8 cellular contexts compared by ENCODE assay signal in the genomic region with DNA sequence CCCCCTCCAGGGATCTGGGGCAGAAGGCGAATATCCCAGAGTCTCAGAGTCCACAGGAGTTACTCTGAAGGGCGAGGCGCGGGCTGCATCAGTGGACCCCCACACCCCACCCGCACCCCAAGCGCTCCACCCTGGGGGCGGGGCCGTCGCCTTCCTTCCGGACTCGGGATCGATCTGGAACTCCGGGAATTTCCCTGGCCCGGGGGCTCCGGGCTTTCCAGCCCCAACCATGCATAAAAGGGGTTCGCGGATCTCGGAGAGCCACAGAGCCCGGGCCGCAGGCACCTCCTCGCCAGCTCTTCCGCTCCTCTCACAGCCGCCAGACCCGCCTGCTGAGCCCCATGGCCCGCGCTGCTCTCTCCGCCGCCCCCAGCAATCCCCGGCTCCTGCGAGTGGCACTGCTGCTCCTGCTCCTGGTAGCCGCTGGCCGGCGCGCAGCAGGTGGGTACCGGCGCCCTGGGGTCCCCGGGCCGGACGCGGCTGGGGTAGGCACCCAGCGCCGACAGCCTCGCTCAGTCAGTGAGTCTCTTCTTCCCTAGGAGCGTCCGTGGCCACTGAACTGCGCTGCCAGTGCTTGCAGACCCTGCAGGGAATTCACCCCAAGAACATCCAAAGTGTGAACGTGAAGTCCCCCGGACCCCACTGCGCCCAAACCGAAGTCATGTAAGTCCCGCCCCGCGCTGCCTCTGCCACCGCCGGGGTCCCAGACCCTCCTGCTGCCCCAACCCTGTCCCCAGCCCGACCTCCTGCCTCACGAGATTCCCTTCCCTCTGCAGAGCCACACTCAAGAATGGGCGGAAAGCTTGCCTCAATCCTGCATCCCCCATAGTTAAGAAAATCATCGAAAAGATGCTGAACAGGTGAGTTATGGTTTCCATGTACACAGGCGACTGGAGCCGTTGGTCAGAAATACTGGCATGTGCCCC. TPM values are rescaled to one million over a fixed set of nuclear protein-coding genes. Genes with fewer than 3 reads are reported as not detected.
DNase-seq lines count a peak whose midpoint lies in the region; ATAC-seq and TF ChIP-seq lines count a peak whose summit lies in the region.

A gene (plus strand): TSS at position 264 of the 926 bp plus-strand sequence. CDS start 78 bp downstream, at position 342.

- no peaks in the 10 kb centered on the region for H3K79me2 ChIP-seq in Karpas-422 (ENCODE audit: low read length)

- H3K36me3 ChIP-seq in ES-I3 (ENCODE audit: insufficient read depth, low read length) (no peaks in the 10 kb centered on the region; the same call in 1 of the 2 replicates), SJCRH30 (no peaks in the 10 kb centered on the region), Karpas-422 (ENCODE audit: insufficient read depth, low read length) (no peaks in the 10 kb centered on the region)

- H3K9ac ChIP-seq in ES-I3 (ENCODE audit: low read depth, low read length) (peak within 1 kb of the TSS; percentile 51), Karpas-422 (ENCODE audit: low read length) (no peak within 1 kb of the TSS)

- no peak within 1 kb of the TSS for H3K4me2 ChIP-seq in Karpas-422 (ENCODE audit: low read depth, low read length, poor library complexity, severe bottlenecking)

- no peaks in the 10 kb centered on the region for H4K20me1 ChIP-seq in Karpas-422 (ENCODE audit: insufficient read depth, low read depth, low read length)

- no peak within 1 kb of the TSS for H2AFZ ChIP-seq in Karpas-422 (ENCODE audit: low read length)

- DNase-seq in SJCRH30 (peak in 1 of 2 experiments; percentile 16), foreskin melanocyte (peak; percentile 15), omental fat pad (ENCODE audit: low spot score) (no peak), Karpas-422 (no peak), dedifferentiated amniotic fluid mesenchymal stem cell (ENCODE audit: extremely low spot score) (no peak)
- DNase-seq in activated CD4-positive, alpha-beta T cell treated with anti-CD3 and anti-CD28 coated beads, Interleukin-2, amount 50 U/mL, for 1 hour, result no peak

- ATAC-seq in omental fat pad (ENCODE audit: low FRiP score), result peak; percentile 63
- no peak for ATAC-seq in HG02970 (IDR thresholded peaks at IDR 0.05; ENCODE audit: low FRiP score, unreplicated experiment)

- no peaks in the 10 kb centered on the region for H3K9me2 ChIP-seq in Karpas-422 (replicated peaks; ENCODE audit: insufficient read depth, low read length)

- H3K27ac ChIP-seq in SJCRH30, result no peak within 1 kb of the TSS
- no peak within 1 kb of the TSS for H3K27ac ChIP-seq in Karpas-422 (ENCODE audit: low read length)

- H3K9me3 ChIP-seq in ES-I3 (ENCODE audit: control insufficient read depth, insufficient read depth, low read length) (no peaks in the 10 kb centered on the region), SJCRH30 (replicated peaks) (no peaks in the 10 kb centered on the region), Karpas-422 (ENCODE audit: low read length) (no peaks in the 10 kb centered on the region)

- H3K27me3 ChIP-seq in SJCRH30, result no peaks in the 10 kb centered on the region
- no peaks in the 10 kb centered on the region for H3K27me3 ChIP-seq in Karpas-422 (ENCODE audit: low read length)

- H3K4me3 ChIP-seq in SJCRH30 (peak within 1 kb of the TSS; percentile 47), Karpas-422 (ENCODE audit: low read length) (no peak within 1 kb of the TSS)

- no peak for TF ChIP-seq CTCF in omental fat pad (IDR thresholded peaks at IDR 0.05)

- 0 out of 2 replicates have a peak, but pooled peaks cover 7% of the 10 kb centered on the region for H3K4me1 ChIP-seq in ES-I3 (ENCODE audit: insufficient read depth, low read length)
- H3K4me1 ChIP-seq in SJCRH30, result no peaks in the 10 kb centered on the region
- H3K4me1 ChIP-seq in Karpas-422 (ENCODE audit: low read length), result no peaks in the 10 kb centered on the region

RNA-seq across cellular contexts. Expression of the gene that starts here (rescaled TPM):
- 0.23 TPM in 1 of 2 replicates, not detected in the other for total RNA-seq in SJCRH30 (2014; rRNA removed; shearing (Covaris generic))
- total RNA-seq in omental fat pad, result 100 to 1,000 TPM in 1 of 4 donors, 10 to 100 TPM in 1, 1 to 10 TPM in 2; 2.7 to 114 (median 12.9) TPM
- not detected in 2 replicates for total RNA-seq in Karpas-422 (2014; rRNA removed; shearing (Covaris generic); ENCODE audit: low replicate concordance)
